20 cellular contexts compared by ENCODE assay signal in genomic region chr5:137032929-137033328, GRCh38.
DNase-seq lines count a peak whose midpoint lies in the region; ATAC-seq and TF ChIP-seq lines count a peak whose summit lies in the region.
"Had no signal": no experiment of that assay in that cellular context is flagged by ENCODE, and none has a peak within 500 bp of the region (broad histone marks: within the 10 kb centered on the region; RNA-seq: fewer than 3 reads in every experiment).

No MANE protein-coding gene starts in this region.

- H3K27me3 Mint-ChIP-seq in GM23338 (ENCODE audit: insufficient read depth, low read depth, poor library complexity), result peaks cover 4% of the 10 kb centered on the region
- peaks cover 3% of the 10 kb centered on the region for H3K27me3 Mint-ChIP-seq in endodermal cell (ENCODE audit: insufficient read depth)
- H3K27me3 Mint-ChIP-seq in activated T-helper 1 cell treated with anti-CD3 and anti-CD28 coated beads, Interleukin-12 subunit alpha, Interleukin-12 subunit beta, Interleukin-2, Interleukin-4 antibody, amounts not matched to agents 30 ng/mL and 10 ng/mL and 1 ng/mL, durations not matched to agents 14 hours and 24 hours and 36 hours (ENCODE audit: insufficient read depth), result no peaks in the 10 kb centered on the region

- H3K4me1 ChIP-seq in GM23338 (ENCODE audit: insufficient read depth), result peaks cover 23% of the 10 kb centered on the region
- H3K4me1 ChIP-seq in endodermal cell (ENCODE audit: control insufficient read depth, insufficient read depth, low read length), result peaks cover 26% of the 10 kb centered on the region

- intact Hi-C loops in activated T-helper 1 cell treated with anti-CD3 and anti-CD28 coated beads, Interleukin-12 subunit alpha, Interleukin-12 subunit beta, Interleukin-2, Interleukin-4 antibody, amounts not matched to agents 30 ng/mL and 10 ng/mL and 1 ng/mL, durations not matched to agents 14 hours and 24 hours and 36 hours (cut with micrococcal nuclease), result no loop called here

- peaks cover 43% of the 10 kb centered on the region for H3K4me1 Mint-ChIP-seq in GM23338
- peaks cover 47% of the 10 kb centered on the region for H3K4me1 Mint-ChIP-seq in endodermal cell
- no peaks in the 10 kb centered on the region for H3K4me1 Mint-ChIP-seq in activated T-helper 1 cell treated with anti-CD3 and anti-CD28 coated beads, Interleukin-12 subunit alpha, Interleukin-12 subunit beta, Interleukin-2, Interleukin-4 antibody, amounts not matched to agents 30 ng/mL and 10 ng/mL and 1 ng/mL, durations not matched to agents 14 hours and 24 hours and 36 hours (ENCODE audit: low read depth)
- H3K4me1 Mint-ChIP-seq: B cell had no signal

- H3K4me3 Mint-ChIP-seq in GM23338, result no peak overlapping the region
- H3K4me3 Mint-ChIP-seq in endodermal cell, result no peak overlapping the region
- H3K4me3 Mint-ChIP-seq in activated T-helper 1 cell treated with anti-CD3 and anti-CD28 coated beads, Interleukin-12 subunit alpha, Interleukin-12 subunit beta, Interleukin-2, Interleukin-4 antibody, amounts not matched to agents 30 ng/mL and 10 ng/mL and 1 ng/mL, durations not matched to agents 14 hours and 24 hours and 36 hours, result no peak overlapping the region
- H3K4me3 Mint-ChIP-seq: B cell had no signal

- H4K20me1 ChIP-seq in GM23338 (replicated peaks; ENCODE audit: insufficient read depth), result no peaks in the 10 kb centered on the region

- no peaks in the 10 kb centered on the region; the same call in 1 of the 3 replicates for H3K9me3 Mint-ChIP-seq in GM23338
- H3K9me3 Mint-ChIP-seq in endodermal cell, result no peaks in the 10 kb centered on the region
- H3K9me3 Mint-ChIP-seq in activated T-helper 1 cell treated with anti-CD3 and anti-CD28 coated beads, Interleukin-12 subunit alpha, Interleukin-12 subunit beta, Interleukin-2, Interleukin-4 antibody, amounts not matched to agents 30 ng/mL and 10 ng/mL and 1 ng/mL, durations not matched to agents 14 hours and 24 hours and 36 hours, result no peaks in the 10 kb centered on the region

- H3K9ac ChIP-seq in endodermal cell (ENCODE audit: extremely low read depth, low read length, poor library complexity, severe bottlenecking), result no peak overlapping the region

- no peak overlapping the region for H3K4me3 ChIP-seq in GM23338
- H3K4me3 ChIP-seq in endodermal cell (ENCODE audit: low read length), result no peak overlapping the region

- H3K27me3 ChIP-seq in GM23338 (ENCODE audit: insufficient read depth) (no peaks in the 10 kb centered on the region), endodermal cell (ENCODE audit: control insufficient read depth, insufficient read depth, low read length, poor library complexity, severe bottlenecking) (no peaks in the 10 kb centered on the region)

- H3K36me3 ChIP-seq in GM23338 (ENCODE audit: insufficient read depth), result no peaks in the 10 kb centered on the region
- H3K36me3 ChIP-seq in endodermal cell (ENCODE audit: control insufficient read depth, insufficient read depth, low read length), result no peaks in the 10 kb centered on the region

- H3K36me3 Mint-ChIP-seq in GM23338 (ENCODE audit: low read depth) (peaks cover 4% of the 10 kb centered on the region; the same call in 2 of the 3 replicates), endodermal cell (ENCODE audit: low read depth) (peaks cover 2% of the 10 kb centered on the region)
- no peaks in the 10 kb centered on the region for H3K36me3 Mint-ChIP-seq in activated T-helper 1 cell treated with anti-CD3 and anti-CD28 coated beads, Interleukin-12 subunit alpha, Interleukin-12 subunit beta, Interleukin-2, Interleukin-4 antibody, amounts not matched to agents 30 ng/mL and 10 ng/mL and 1 ng/mL, durations not matched to agents 14 hours and 24 hours and 36 hours (ENCODE audit: low read depth)

- H3K9me3 ChIP-seq in endodermal cell (ENCODE audit: control insufficient read depth, low read length), result no peaks in the 10 kb centered on the region

- H3K4me2 ChIP-seq in GM23338, result 0 out of 2 replicates have a peak overlapping the region, but pooled peaks have one; percentile 32

- H3K27ac Mint-ChIP-seq in GM23338, result no peak overlapping the region
- H3K27ac Mint-ChIP-seq in endodermal cell, result peak overlapping the region; percentile 41
- no peak overlapping the region for H3K27ac Mint-ChIP-seq in activated T-helper 1 cell treated with anti-CD3 and anti-CD28 coated beads, Interleukin-12 subunit alpha, Interleukin-12 subunit beta, Interleukin-2, Interleukin-4 antibody, amounts not matched to agents 30 ng/mL and 10 ng/mL and 1 ng/mL, durations not matched to agents 14 hours and 24 hours and 36 hours
- H3K27ac Mint-ChIP-seq: B cell had no signal

- no peaks in the 10 kb centered on the region for H3F3A ChIP-seq in GM23338 (replicated peaks; ENCODE audit: low read depth)

- 87 to 97% methylated on average over 5 to 8 of the region's 8 CpGs for WGBS in endodermal cell (ENCODE audit: insufficient coverage in 1 of 2, insufficient read length in 1 of 2), 2 experiments

- no peak overlapping the region for H3K27ac ChIP-seq in GM23338 (ENCODE audit: low read depth)
- no peak overlapping the region for H3K27ac ChIP-seq in endodermal cell (ENCODE audit: low read depth, low read length)
- H3K27ac ChIP-seq: 22Rv1 had no signal

- TF ChIP-seq CTCF in GM23338 (conservative IDR thresholded peaks at IDR 0.05; ENCODE audit: low read depth in 2 of 2) (no peak), endodermal cell (conservative IDR thresholded peaks at IDR 0.05) (no peak)

- H3K79me2 ChIP-seq in GM23338 (replicated peaks; ENCODE audit: insufficient read depth), result no peaks in the 10 kb centered on the region

- DNase-seq in GM23338 (ENCODE audit: low spot score) (no peak), NCI-H69 (lab: John Stamatoyannopoulos, UW) (peak; percentile 27), endodermal cell (peak; percentile 74), lung microvascular endothelial cell (ENCODE audit: low read depth in 2 of 2) (peak; percentile 28 to 62), islet precursor cell (no peak), DMS153 treated with DMSO at 0.1 percent for 48 hours (lab: John Stamatoyannopoulos, UW; ENCODE audit: unreplicated experiment) (no peak), NCI-H446 (lab: John Stamatoyannopoulos, UW) (no peak)
- DNase-seq in activated T-helper 1 cell treated with anti-CD3 and anti-CD28 coated beads, Interleukin-12 subunit alpha, Interleukin-12 subunit beta, Interleukin-2, Interleukin-4 antibody, amounts not matched to agents 30 ng/mL and 10 ng/mL and 1 ng/mL, durations not matched to agents 14 hours and 24 hours and 36 hours (ENCODE audit: low spot score), result no peak
- DNase-seq: DMS 273 treated with DMSO at 0.1 percent for 48 hours, H7, Kasumi-1, NCI-H1092 treated with DMSO at 0.1 percent for 48 hours, NCI-H1694, NCI-H2081 treated with DMSO at 0.1 percent for 48 hours, NCI-H510A, NCI-H82, OCI-M1, SHP77 treated with DMSO at 0.1 percent for 48 hours had no signal

- no peaks in the 10 kb centered on the region for H3K9me2 ChIP-seq in GM23338 (ENCODE audit: insufficient read depth)

- peak; percentile 12 for ATAC-seq in GM23338

- no peak overlapping the region for H2AFZ ChIP-seq in GM23338

TF ChIP-seq in GM23338, 12 proteins besides CTCF, POLR2A, EP300 and RAD21 (continues in another document):
- TF ChIP-seq, protein P1, sequence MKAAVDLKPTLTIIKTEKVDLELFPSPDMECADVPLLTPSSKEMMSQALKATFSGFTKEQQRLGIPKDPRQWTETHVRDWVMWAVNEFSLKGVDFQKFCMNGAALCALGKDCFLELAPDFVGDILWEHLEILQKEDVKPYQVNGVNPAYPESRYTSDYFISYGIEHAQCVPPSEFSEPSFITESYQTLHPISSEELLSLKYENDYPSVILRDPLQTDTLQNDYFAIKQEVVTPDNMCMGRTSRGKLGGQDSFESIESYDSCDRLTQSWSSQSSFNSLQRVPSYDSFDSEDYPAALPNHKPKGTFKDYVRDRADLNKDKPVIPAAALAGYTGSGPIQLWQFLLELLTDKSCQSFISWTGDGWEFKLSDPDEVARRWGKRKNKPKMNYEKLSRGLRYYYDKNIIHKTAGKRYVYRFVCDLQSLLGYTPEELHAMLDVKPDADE (IDR thresholded peaks at IDR 0.05), result no peak

Comparison
In these comparisons a context has a peak if more than half of its experiments do, and no peak if none do; other contexts are left out.
1. DNase-seq: peak in NCI-H69 (single experiment), endodermal cell (single experiment) and lung microvascular endothelial cell (2 of 2); none in GM23338 (single experiment), islet precursor cell (single experiment), DMS153 treated with DMSO at 0.1 percent for 48 hours (single experiment), NCI-H446 (0 of 2) and activated T-helper 1 cell treated with anti-CD3 and anti-CD28 coated beads, Interleukin-12 subunit alpha, Interleukin-12 subunit beta, Interleukin-2, Interleukin-4 antibody, amounts not matched to agents 30 ng/mL and 10 ng/mL and 1 ng/mL, durations not matched to agents 14 hours and 24 hours and 36 hours (single experiment).